In the genomic region with DNA sequence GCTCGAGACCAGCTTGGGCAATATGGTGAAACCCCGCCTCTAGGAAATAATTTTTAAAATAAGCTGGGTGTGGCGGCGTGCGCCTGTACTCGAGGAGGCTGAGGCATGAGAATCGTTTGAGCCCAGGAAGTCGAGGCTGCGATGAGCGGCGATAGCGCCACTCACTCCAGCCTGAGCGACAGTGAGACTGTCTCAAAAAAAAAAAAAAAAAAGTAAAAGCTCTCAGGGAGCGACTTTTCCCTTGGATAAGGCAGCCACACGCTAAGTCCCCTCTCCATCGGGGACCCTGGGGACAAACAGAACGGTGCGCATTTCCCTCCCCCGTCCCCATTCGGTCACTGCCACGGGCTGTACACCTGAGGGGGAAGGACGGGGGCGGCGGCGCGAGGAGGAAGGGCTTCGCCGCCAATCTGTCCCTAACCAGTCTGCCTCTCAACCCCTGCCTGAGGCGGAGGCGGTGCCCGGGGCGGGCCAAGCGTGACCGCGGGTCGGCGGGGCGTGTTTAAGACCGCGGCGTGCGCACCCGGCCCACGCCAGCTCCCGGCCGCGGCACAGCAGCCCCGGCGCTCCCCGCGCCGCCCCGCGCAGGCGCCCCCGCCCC, we compare ENCODE assay signal across 1 cellular context.
TF ChIP-seq lines count a peak whose summit lies in the region.

A gene (plus strand): TSS at position 531 of the 601 bp plus-strand sequence. CDS start 107 bp downstream, outside the sequence.

TF ChIP-seq in K562, 482 proteins besides CTCF, POLR2A, EP300 and RAD21 (continued from another document and continues in another):
- TF ChIP-seq, protein P1, sequence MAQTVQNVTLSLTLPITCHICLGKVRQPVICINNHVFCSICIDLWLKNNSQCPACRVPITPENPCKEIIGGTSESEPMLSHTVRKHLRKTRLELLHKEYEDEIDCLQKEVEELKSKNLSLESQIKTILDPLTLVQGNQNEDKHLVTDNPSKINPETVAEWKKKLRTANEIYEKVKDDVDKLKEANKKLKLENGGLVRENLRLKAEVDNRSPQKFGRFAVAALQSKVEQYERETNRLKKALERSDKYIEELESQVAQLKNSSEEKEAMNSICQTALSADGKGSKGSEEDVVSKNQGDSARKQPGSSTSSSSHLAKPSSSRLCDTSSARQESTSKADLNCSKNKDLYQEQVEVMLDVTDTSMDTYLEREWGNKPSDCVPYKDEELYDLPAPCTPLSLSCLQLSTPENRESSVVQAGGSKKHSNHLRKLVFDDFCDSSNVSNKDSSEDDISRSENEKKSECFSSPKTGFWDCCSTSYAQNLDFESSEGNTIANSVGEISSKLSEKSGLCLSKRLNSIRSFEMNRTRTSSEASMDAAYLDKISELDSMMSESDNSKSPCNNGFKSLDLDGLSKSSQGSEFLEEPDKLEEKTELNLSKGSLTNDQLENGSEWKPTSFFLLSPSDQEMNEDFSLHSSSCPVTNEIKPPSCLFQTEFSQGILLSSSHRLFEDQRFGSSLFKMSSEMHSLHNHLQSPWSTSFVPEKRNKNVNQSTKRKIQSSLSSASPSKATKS (CRISPR knock-in tag; IDR thresholded peaks at IDR 0.05), result no peak
- TF ChIP-seq PPARD (CRISPR knock-in tag; IDR thresholded peaks at IDR 0.05) (no peak), FUS (optimal IDR thresholded peaks at IDR 0.05; ENCODE audit: low read depth, low read length) (no peak), MCM5 (IDR thresholded peaks at IDR 0.05; ENCODE audit: low read depth) (no peak), POLR3A (IDR thresholded peaks at IDR 0.05; ENCODE audit: borderline replicate concordance, extremely low read depth, insufficient read depth, insufficient read length) (no peak), FOS (IDR thresholded peaks at IDR 0.05; ENCODE audit: extremely low read depth, insufficient read length) (no peak), SRSF1 (IDR thresholded peaks at IDR 0.05; ENCODE audit: low read depth, low read length) (no peak), PTRF (tag; IDR thresholded peaks at IDR 0.05) (no peak), NCOA1 (IDR thresholded peaks at IDR 0.05; ENCODE audit: low read depth) (peak; percentile 46; the same call in 1 of the 2 replicates), CAMTA2 (CRISPR knock-in tag; conservative IDR thresholded peaks at IDR 0.05) (no peak), C11orf30 (IDR thresholded peaks at IDR 0.05; ENCODE audit: low read depth) (no peak), SOX6 (IDR thresholded peaks at IDR 0.05) (peak; percentile 52; the same call in 1 of the 2 replicates), SETDB1 (IDR thresholded peaks at IDR 0.05; ENCODE audit: low read length) (peak; percentile 44), POLR2H (tag; IDR thresholded peaks at IDR 0.05; ENCODE audit: low read depth) (peak; percentile 27; the same call in 1 of the 2 replicates), NR2C1 (IDR thresholded peaks at IDR 0.05) (no peak), NR2C1 (tag; IDR thresholded peaks at IDR 0.05) (no peak), ZFPM2 (CRISPR knock-in tag; IDR thresholded peaks at IDR 0.05) (no peak), GTF2A2 (tag; IDR thresholded peaks at IDR 0.05) (no peak), NBN (IDR thresholded peaks at IDR 0.05; ENCODE audit: low read depth) (peak; percentile 75), ZNF77 (CRISPR knock-in tag; IDR thresholded peaks at IDR 0.05) (no peak), EP400 (IDR thresholded peaks at IDR 0.05) (peak; percentile 38; the same call in 1 of the 2 replicates), HCFC1 (IDR thresholded peaks at IDR 0.05; ENCODE audit: low read depth, low read length) (no peak), KDM5B (IDR thresholded peaks at IDR 0.05; ENCODE audit: insufficient replicate concordance, low read depth, low read length) (peak; percentile 64)
- TF ChIP-seq, protein P2, sequence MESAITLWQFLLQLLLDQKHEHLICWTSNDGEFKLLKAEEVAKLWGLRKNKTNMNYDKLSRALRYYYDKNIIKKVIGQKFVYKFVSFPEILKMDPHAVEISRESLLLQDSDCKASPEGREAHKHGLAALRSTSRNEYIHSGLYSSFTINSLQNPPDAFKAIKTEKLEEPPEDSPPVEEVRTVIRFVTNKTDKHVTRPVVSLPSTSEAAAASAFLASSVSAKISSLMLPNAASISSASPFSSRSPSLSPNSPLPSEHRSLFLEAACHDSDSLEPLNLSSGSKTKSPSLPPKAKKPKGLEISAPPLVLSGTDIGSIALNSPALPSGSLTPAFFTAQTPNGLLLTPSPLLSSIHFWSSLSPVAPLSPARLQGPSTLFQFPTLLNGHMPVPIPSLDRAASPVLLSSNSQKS (CRISPR knock-in tag; IDR thresholded peaks at IDR 0.05), result no peak
- TF ChIP-seq, protein P3, sequence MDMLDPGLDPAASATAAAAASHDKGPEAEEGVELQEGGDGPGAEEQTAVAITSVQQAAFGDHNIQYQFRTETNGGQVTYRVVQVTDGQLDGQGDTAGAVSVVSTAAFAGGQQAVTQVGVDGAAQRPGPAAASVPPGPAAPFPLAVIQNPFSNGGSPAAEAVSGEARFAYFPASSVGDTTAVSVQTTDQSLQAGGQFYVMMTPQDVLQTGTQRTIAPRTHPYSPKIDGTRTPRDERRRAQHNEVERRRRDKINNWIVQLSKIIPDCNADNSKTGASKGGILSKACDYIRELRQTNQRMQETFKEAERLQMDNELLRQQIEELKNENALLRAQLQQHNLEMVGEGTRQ (CRISPR knock-in tag; IDR thresholded peaks at IDR 0.05), result no peak
- TF ChIP-seq, protein P4, sequence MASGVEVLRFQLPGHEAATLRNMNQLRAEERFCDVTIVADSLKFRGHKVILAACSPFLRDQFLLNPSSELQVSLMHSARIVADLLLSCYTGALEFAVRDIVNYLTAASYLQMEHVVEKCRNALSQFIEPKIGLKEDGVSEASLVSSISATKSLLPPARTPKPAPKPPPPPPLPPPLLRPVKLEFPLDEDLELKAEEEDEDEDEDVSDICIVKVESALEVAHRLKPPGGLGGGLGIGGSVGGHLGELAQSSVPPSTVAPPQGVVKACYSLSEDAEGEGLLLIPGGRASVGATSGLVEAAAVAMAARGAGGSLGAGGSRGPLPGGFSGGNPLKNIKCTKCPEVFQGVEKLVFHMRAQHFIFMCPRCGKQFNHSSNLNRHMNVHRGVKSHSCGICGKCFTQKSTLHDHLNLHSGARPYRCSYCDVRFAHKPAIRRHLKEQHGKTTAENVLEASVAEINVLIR (CRISPR knock-in tag; IDR thresholded peaks at IDR 0.05), result no peak
- TF ChIP-seq, protein P5, sequence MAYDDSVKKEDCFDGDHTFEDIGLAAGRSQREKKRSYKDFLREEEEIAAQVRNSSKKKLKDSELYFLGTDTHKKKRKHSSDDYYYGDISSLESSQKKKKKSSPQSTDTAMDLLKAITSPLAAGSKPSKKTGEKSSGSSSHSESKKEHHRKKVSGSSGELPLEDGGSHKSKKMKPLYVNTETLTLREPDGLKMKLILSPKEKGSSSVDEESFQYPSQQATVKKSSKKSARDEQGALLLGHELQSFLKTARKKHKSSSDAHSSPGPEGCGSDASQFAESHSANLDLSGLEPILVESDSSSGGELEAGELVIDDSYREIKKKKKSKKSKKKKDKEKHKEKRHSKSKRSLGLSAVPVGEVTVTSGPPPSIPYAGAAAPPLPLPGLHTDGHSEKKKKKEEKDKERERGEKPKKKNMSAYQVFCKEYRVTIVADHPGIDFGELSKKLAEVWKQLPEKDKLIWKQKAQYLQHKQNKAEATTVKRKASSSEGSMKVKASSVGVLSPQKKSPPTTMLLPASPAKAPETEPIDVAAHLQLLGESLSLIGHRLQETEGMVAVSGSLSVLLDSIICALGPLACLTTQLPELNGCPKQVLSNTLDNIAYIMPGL (CRISPR knock-in tag; IDR thresholded peaks at IDR 0.05), result no peak
- TF ChIP-seq, protein P6, sequence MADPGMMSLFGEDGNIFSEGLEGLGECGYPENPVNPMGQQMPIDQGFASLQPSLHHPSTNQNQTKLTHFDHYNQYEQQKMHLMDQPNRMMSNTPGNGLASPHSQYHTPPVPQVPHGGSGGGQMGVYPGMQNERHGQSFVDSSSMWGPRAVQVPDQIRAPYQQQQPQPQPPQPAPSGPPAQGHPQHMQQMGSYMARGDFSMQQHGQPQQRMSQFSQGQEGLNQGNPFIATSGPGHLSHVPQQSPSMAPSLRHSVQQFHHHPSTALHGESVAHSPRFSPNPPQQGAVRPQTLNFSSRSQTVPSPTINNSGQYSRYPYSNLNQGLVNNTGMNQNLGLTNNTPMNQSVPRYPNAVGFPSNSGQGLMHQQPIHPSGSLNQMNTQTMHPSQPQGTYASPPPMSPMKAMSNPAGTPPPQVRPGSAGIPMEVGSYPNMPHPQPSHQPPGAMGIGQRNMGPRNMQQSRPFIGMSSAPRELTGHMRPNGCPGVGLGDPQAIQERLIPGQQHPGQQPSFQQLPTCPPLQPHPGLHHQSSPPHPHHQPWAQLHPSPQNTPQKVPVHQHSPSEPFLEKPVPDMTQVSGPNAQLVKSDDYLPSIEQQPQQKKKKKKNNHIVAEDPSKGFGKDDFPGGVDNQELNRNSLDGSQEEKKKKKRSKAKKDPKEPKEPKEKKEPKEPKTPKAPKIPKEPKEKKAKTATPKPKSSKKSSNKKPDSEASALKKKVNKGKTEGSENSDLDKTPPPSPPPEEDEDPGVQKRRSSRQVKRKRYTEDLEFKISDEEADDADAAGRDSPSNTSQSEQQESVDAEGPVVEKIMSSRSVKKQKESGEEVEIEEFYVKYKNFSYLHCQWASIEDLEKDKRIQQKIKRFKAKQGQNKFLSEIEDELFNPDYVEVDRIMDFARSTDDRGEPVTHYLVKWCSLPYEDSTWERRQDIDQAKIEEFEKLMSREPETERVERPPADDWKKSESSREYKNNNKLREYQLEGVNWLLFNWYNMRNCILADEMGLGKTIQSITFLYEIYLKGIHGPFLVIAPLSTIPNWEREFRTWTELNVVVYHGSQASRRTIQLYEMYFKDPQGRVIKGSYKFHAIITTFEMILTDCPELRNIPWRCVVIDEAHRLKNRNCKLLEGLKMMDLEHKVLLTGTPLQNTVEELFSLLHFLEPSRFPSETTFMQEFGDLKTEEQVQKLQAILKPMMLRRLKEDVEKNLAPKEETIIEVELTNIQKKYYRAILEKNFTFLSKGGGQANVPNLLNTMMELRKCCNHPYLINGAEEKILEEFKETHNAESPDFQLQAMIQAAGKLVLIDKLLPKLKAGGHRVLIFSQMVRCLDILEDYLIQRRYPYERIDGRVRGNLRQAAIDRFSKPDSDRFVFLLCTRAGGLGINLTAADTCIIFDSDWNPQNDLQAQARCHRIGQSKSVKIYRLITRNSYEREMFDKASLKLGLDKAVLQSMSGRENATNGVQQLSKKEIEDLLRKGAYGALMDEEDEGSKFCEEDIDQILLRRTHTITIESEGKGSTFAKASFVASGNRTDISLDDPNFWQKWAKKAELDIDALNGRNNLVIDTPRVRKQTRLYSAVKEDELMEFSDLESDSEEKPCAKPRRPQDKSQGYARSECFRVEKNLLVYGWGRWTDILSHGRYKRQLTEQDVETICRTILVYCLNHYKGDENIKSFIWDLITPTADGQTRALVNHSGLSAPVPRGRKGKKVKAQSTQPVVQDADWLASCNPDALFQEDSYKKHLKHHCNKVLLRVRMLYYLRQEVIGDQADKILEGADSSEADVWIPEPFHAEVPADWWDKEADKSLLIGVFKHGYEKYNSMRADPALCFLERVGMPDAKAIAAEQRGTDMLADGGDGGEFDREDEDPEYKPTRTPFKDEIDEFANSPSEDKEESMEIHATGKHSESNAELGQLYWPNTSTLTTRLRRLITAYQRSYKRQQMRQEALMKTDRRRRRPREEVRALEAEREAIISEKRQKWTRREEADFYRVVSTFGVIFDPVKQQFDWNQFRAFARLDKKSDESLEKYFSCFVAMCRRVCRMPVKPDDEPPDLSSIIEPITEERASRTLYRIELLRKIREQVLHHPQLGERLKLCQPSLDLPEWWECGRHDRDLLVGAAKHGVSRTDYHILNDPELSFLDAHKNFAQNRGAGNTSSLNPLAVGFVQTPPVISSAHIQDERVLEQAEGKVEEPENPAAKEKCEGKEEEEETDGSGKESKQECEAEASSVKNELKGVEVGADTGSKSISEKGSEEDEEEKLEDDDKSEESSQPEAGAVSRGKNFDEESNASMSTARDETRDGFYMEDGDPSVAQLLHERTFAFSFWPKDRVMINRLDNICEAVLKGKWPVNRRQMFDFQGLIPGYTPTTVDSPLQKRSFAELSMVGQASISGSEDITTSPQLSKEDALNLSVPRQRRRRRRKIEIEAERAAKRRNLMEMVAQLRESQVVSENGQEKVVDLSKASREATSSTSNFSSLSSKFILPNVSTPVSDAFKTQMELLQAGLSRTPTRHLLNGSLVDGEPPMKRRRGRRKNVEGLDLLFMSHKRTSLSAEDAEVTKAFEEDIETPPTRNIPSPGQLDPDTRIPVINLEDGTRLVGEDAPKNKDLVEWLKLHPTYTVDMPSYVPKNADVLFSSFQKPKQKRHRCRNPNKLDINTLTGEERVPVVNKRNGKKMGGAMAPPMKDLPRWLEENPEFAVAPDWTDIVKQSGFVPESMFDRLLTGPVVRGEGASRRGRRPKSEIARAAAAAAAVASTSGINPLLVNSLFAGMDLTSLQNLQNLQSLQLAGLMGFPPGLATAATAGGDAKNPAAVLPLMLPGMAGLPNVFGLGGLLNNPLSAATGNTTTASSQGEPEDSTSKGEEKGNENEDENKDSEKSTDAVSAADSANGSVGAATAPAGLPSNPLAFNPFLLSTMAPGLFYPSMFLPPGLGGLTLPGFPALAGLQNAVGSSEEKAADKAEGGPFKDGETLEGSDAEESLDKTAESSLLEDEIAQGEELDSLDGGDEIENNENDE (IDR thresholded peaks at IDR 0.05; ENCODE audit: low read depth, low read length), result no peak
- TF ChIP-seq, protein P7, sequence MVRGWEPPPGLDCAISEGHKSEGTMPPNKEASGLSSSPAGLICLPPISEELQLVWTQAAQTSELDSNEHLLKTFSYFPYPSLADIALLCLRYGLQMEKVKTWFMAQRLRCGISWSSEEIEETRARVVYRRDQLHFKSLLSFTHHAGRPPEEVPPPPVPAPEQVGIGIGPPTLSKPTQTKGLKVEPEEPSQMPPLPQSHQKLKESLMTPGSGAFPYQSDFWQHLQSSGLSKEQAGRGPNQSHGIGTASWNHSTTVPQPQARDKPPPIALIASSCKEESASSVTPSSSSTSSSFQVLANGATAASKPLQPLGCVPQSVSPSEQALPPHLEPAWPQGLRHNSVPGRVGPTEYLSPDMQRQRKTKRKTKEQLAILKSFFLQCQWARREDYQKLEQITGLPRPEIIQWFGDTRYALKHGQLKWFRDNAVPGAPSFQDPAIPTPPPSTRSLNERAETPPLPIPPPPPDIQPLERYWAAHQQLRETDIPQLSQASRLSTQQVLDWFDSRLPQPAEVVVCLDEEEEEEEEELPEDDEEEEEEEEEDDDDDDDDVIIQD (CRISPR knock-in tag; IDR thresholded peaks at IDR 0.05), result no peak
- TF ChIP-seq, protein P8, sequence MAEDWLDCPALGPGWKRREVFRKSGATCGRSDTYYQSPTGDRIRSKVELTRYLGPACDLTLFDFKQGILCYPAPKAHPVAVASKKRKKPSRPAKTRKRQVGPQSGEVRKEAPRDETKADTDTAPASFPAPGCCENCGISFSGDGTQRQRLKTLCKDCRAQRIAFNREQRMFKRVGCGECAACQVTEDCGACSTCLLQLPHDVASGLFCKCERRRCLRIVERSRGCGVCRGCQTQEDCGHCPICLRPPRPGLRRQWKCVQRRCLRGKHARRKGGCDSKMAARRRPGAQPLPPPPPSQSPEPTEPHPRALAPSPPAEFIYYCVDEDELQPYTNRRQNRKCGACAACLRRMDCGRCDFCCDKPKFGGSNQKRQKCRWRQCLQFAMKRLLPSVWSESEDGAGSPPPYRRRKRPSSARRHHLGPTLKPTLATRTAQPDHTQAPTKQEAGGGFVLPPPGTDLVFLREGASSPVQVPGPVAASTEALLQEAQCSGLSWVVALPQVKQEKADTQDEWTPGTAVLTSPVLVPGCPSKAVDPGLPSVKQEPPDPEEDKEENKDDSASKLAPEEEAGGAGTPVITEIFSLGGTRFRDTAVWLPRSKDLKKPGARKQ (CRISPR knock-in tag; IDR thresholded peaks at IDR 0.05), result no peak
